15 cellular contexts compared by ENCODE assay signal in the genomic region with DNA sequence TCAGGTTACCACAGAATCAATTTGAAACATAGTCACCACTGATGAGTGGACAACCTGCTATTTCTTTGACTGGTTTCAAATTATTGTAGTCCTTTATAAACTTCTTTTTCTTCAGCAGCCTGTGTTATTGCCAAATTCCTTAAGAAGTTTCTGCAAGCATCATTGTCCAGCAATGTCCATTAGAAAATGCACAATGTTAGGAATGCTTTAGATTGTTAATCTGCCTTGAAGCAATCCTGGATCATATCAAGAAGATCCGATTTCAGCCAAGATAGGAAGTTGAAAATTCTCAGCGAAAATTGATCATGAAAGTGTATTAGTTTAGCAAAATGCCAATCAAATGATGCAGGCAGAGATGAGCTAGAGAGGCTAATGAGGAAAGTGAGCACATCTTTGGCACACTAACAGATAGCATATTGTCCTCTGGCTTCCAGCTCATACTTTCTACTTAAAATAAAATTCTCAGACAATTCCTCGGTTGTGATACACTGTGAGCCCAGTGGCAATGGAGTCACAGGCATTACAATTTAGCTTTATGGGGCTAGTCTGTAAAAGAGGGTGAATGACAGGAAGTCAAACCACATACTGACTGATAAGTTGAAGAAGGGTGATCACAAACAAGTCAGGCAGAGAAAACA.
DNase-seq lines count a peak whose midpoint lies in the region; ATAC-seq, FAIRE-seq and TF ChIP-seq lines count a peak whose summit lies in the region.
"Had no signal": no experiment of that assay in that cellular context is flagged by ENCODE, and none has a peak within 500 bp of the region (broad histone marks: within the 10 kb centered on the region; RNA-seq: fewer than 3 reads in every experiment).

No MANE protein-coding gene starts in this region.

- H3K4me1 ChIP-seq in astrocyte (ENCODE audit: insufficient read depth, low read length) (peaks cover 9% of the 10 kb centered on the region), SJCRH30 (peaks cover 22% of the 10 kb centered on the region)
- H3K4me1 ChIP-seq: body of pancreas, upper lobe of left lung had no signal

- no peaks in the 10 kb centered on the region for H3K79me2 ChIP-seq in astrocyte (ENCODE audit: insufficient read depth, low read length)

- H3K4me1 Mint-ChIP-seq in HFFc6 (ENCODE audit: low read depth), result peaks cover 61% of the 10 kb centered on the region
- H3K4me1 Mint-ChIP-seq in astrocyte (ENCODE audit: low read depth, unreplicated experiment), result peaks cover 8% of the 10 kb centered on the region
- H3K4me1 Mint-ChIP-seq: B cell had no signal

- TF ChIP-seq CTCF in HFFc6 (IDR thresholded peaks at IDR 0.05), result no peak
- no peak for TF ChIP-seq CTCF in astrocyte (IDR thresholded peaks at IDR 0.05; ENCODE audit: insufficient read depth, low read depth, low read length)

- H3K36me3 ChIP-seq in astrocyte (ENCODE audit: insufficient read depth, low read length), result no peaks in the 10 kb centered on the region
- H3K36me3 ChIP-seq in SJCRH30, result no peaks in the 10 kb centered on the region
- H3K36me3 ChIP-seq: esophagus muscularis mucosa, upper lobe of left lung had no signal

- H3K27ac ChIP-seq in astrocyte (ENCODE audit: low read depth, low read length) (peak overlapping the region; percentile 57), SJCRH30 (no peak overlapping the region)
- H3K27ac ChIP-seq: body of pancreas, upper lobe of left lung had no signal

- H3K4me2 ChIP-seq in astrocyte (ENCODE audit: low read length), result peak overlapping the region; percentile 73

- H3K27ac Mint-ChIP-seq in HFFc6, result peak overlapping the region; percentile 90
- H3K27ac Mint-ChIP-seq in astrocyte (ENCODE audit: unreplicated experiment), result peak overlapping the region; percentile 15
- H3K27ac Mint-ChIP-seq: B cell had no signal

- H3K27me3 ChIP-seq in astrocyte (ENCODE audit: insufficient read depth, low read length), result no peaks in the 10 kb centered on the region
- no peaks in the 10 kb centered on the region for H3K27me3 ChIP-seq in SJCRH30
- H3K27me3 ChIP-seq: body of pancreas, esophagus muscularis mucosa, upper lobe of left lung had no signal

- no peaks in the 10 kb centered on the region for H3K9me3 Mint-ChIP-seq in HFFc6
- no peaks in the 10 kb centered on the region for H3K9me3 Mint-ChIP-seq in astrocyte (ENCODE audit: unreplicated experiment)

- peak overlapping the region; percentile 1 for H3K4me3 ChIP-seq in astrocyte (ENCODE audit: insufficient read depth, low read depth, low read length)
- no peak overlapping the region for H3K4me3 ChIP-seq in SJCRH30
- H3K4me3 ChIP-seq: body of pancreas, esophagus muscularis mucosa, upper lobe of left lung had no signal

- ATAC-seq in HG02938 (IDR thresholded peaks at IDR 0.05; ENCODE audit: unreplicated experiment), result no peak
- ATAC-seq: body of pancreas, left lobe of liver had no signal

- peak overlapping the region; percentile 76 for H3K4me3 Mint-ChIP-seq in HFFc6
- no peak overlapping the region for H3K4me3 Mint-ChIP-seq in astrocyte (ENCODE audit: unreplicated experiment)
- H3K4me3 Mint-ChIP-seq: B cell had no signal

- H3K9me3 ChIP-seq in astrocyte (ENCODE audit: insufficient read depth, low read depth, low read length), result no peaks in the 10 kb centered on the region
- no peaks in the 10 kb centered on the region for H3K9me3 ChIP-seq in SJCRH30 (replicated peaks)
- H3K9me3 ChIP-seq: body of pancreas, esophagus muscularis mucosa, upper lobe of left lung had no signal

- H3K9ac ChIP-seq in astrocyte (ENCODE audit: low read length), result peak overlapping the region; percentile 59

- H2AFZ ChIP-seq in astrocyte (ENCODE audit: low read depth, low read length), result no peak overlapping the region

- H4K20me1 ChIP-seq in astrocyte (ENCODE audit: insufficient read depth, low read length), result no peaks in the 10 kb centered on the region

- H3K27me3 Mint-ChIP-seq in HFFc6 (ENCODE audit: insufficient read depth) (no peaks in the 10 kb centered on the region), astrocyte (ENCODE audit: low read depth, unreplicated experiment) (no peaks in the 10 kb centered on the region)
- H3K27me3 Mint-ChIP-seq: B cell had no signal

- peak; percentile 23 for FAIRE-seq in astrocyte (lab: Jason Lieb, UNC)

- peak; percentile 13 for DNase-seq in A172 (ENCODE audit: low spot score)
- DNase-seq in HFFc6, result peak; percentile 91
- DNase-seq in astrocyte (ENCODE audit: low read depth), result peak; percentile 92
- DNase-seq in inferior parietal cortex (ENCODE audit: extremely low spot score), result peak; percentile 42
- no peak for DNase-seq in NCI-H69 (lab: John Stamatoyannopoulos, UW)
- no peak for DNase-seq in NCI-H1417 treated with DMSO at 0.1 percent for 48 hours (lab: John Stamatoyannopoulos, UW)
- DNase-seq in SJCRH30, result no peak
- DNase-seq: activated CD8-positive, alpha-beta memory T cell treated with anti-CD3 and anti-CD28 coated beads, Interleukin-2, amount 50 U/mL, for 48 hours; body of pancreas; NCI-H1436; upper lobe of left lung had no signal

- H3K36me3 Mint-ChIP-seq in HFFc6 (ENCODE audit: low read depth), result no peaks in the 10 kb centered on the region; the same call in 1 of the 2 replicates
- no peaks in the 10 kb centered on the region for H3K36me3 Mint-ChIP-seq in astrocyte (ENCODE audit: low read depth, unreplicated experiment)

Comparison
In these comparisons a context has a peak if more than half of its experiments do, and no peak if none do; other contexts are left out.
1. DNase-seq: peak in A172 (single experiment), HFFc6 (single experiment), astrocyte (single experiment) and inferior parietal cortex (single experiment); none in NCI-H69 (single experiment), NCI-H1417 treated with DMSO at 0.1 percent for 48 hours (single experiment) and SJCRH30 (0 of 2).